ENCODE assay signal across 8 cellular contexts in genomic region chr14:76710093-76711010, GRCh38.
DNase-seq lines count a peak whose midpoint lies in the region; ATAC-seq lines count a peak whose summit lies in the region.

No MANE protein-coding gene starts in this region.

- ATAC-seq in GM18907 (IDR thresholded peaks at IDR 0.05; ENCODE audit: unreplicated experiment), result no peak

- peak; percentile 92 for DNase-seq in COR-L47 (lab: John Stamatoyannopoulos, UW)
- peak; percentile 34 for DNase-seq in HCEC 1CT
- peak; percentile 37 for DNase-seq in NCI-H748 treated with DMSO at 0.1 percent for 48 hours (lab: John Stamatoyannopoulos, UW)
- peak; percentile 68 for DNase-seq in astrocyte of the hippocampus (ENCODE audit: low read depth, low spot score)
- DNase-seq in iPS-NIHi11 (ENCODE audit: low spot score), result peak; percentile 59
- peak; percentile 4 for DNase-seq in stimulated activated CD8-positive, alpha-beta memory T cell treated with anti-CD3 and anti-CD28 coated beads, Interleukin-12 subunit alpha, Interleukin-12 subunit beta, amount 100 ng/mL, for 1 hour (ENCODE audit: low read depth)
- no peak for DNase-seq in NCI-H226
